Comparison of ENCODE assay signal across 8 cellular contexts in genomic region chrX:152904151-152905080, GRCh38. TPM values are rescaled to one million over a fixed set of nuclear protein-coding genes. Genes with fewer than 3 reads are reported as not detected.
DNase-seq lines count a peak whose midpoint lies in the region; ATAC-seq and TF ChIP-seq lines count a peak whose summit lies in the region.
"Had no signal": no experiment of that assay in that cellular context is flagged by ENCODE, and none has a peak within 500 bp of the region (broad histone marks: within the 10 kb centered on the region; RNA-seq: fewer than 3 reads in every experiment).

No MANE protein-coding gene starts in this region.

- peaks cover 17% of the 10 kb centered on the region; the same call in 1 of the 2 replicates for H3K4me1 ChIP-seq in HUES48 (ENCODE audit: control insufficient read depth, insufficient read depth, low read length)

- no peak overlapping the region for H2AFZ ChIP-seq in SU-DHL-6 (ENCODE audit: low read depth, low read length, severe bottlenecking)

- H3K4me1 Mint-ChIP-seq in MCF 10A (ENCODE audit: insufficient read depth, unreplicated experiment) = no peaks in the 10 kb centered on the region
- H3K4me1 Mint-ChIP-seq: activated naive CD4-positive, alpha-beta T cell treated with anti-CD3 and anti-CD28 coated beads, Interleukin-2, amount 50 U/mL, for 24 hours had no signal

- no peak overlapping the region for H3K4me2 ChIP-seq in SU-DHL-6 (ENCODE audit: low read depth, low read length, poor library complexity, severe bottlenecking)

- ATAC-seq in left colon = peak; percentile 68

- H3K27me3 Mint-ChIP-seq in MCF 10A (ENCODE audit: insufficient read depth, unreplicated experiment) = no peaks in the 10 kb centered on the region
- H3K27me3 Mint-ChIP-seq: activated naive CD4-positive, alpha-beta T cell treated with anti-CD3 and anti-CD28 coated beads, Interleukin-2, amount 50 U/mL, for 24 hours had no signal

- no peak overlapping the region for H3K27ac Mint-ChIP-seq in MCF 10A (ENCODE audit: low read depth, unreplicated experiment)
- H3K27ac Mint-ChIP-seq: activated naive CD4-positive, alpha-beta T cell treated with anti-CD3 and anti-CD28 coated beads, Interleukin-2, amount 50 U/mL, for 24 hours had no signal

- H3K4me3 ChIP-seq in HUES48 (ENCODE audit: low read depth, low read length) (peak overlapping the region; percentile 25), SU-DHL-6 (ENCODE audit: insufficient read depth, low read length, poor library complexity, severe bottlenecking) (no peak overlapping the region)

- H3K9me3 Mint-ChIP-seq in MCF 10A (ENCODE audit: unreplicated experiment) = no peaks in the 10 kb centered on the region
- H3K9me3 Mint-ChIP-seq: activated naive CD4-positive, alpha-beta T cell treated with anti-CD3 and anti-CD28 coated beads, Interleukin-2, amount 50 U/mL, for 24 hours had no signal

- H3K4me3 Mint-ChIP-seq in MCF 10A (ENCODE audit: unreplicated experiment) = no peak overlapping the region
- H3K4me3 Mint-ChIP-seq: activated naive CD4-positive, alpha-beta T cell treated with anti-CD3 and anti-CD28 coated beads, Interleukin-2, amount 50 U/mL, for 24 hours had no signal

- CTCF ChIA-PET in MCF 10A (lab: Yijun Ruan, JAX) = interaction anchor here (0.8 to 3.2 kb wide), 7 partner anchors 10 to 803 kb away, joined by 3 to 20 read pairs (median 4); no protein-coding TSS in a partner anchor

- POLR2A ChIA-PET in MCF 10A (lab: Yijun Ruan, JAX) = no interaction called here

- no peaks in the 10 kb centered on the region for H3K9me2 ChIP-seq in SU-DHL-6 (replicated peaks; ENCODE audit: insufficient read depth, low read length)

- no peaks in the 10 kb centered on the region for H3F3A ChIP-seq in SU-DHL-6 (ENCODE audit: insufficient read depth)

- no peaks in the 10 kb centered on the region for H3K36me3 Mint-ChIP-seq in MCF 10A (ENCODE audit: insufficient read depth, unreplicated experiment)
- H3K36me3 Mint-ChIP-seq: activated naive CD4-positive, alpha-beta T cell treated with anti-CD3 and anti-CD28 coated beads, Interleukin-2, amount 50 U/mL, for 24 hours had no signal

- peak; percentile 30 for TF ChIP-seq CTCF in SU-DHL-6 (IDR thresholded peaks at IDR 0.05; ENCODE audit: insufficient read depth, low read length, poor library complexity, severe bottlenecking)
- peak; percentile 68 for TF ChIP-seq CTCF in MCF 10A (IDR thresholded peaks at IDR 0.05; ENCODE audit: unreplicated experiment)

- no TSS peak for BruUV-seq in MCF 10A (replicated peaks; lab: Mats Ljungman, UMichigan)

- intact Hi-C loops in MCF 10A (cut with micrococcal nuclease) (loop anchor here (1.0 kb wide), 1 partner anchor 22 kb away; no protein-coding TSS in a partner anchor), left colon (cut with DNase I, micrococcal nuclease) (no loop called here)

- peaks cover 41% of the 10 kb centered on the region for H3K9me3 ChIP-seq in HUES48 (ENCODE audit: control insufficient read depth, insufficient read depth, low read length)
- no peaks in the 10 kb centered on the region for H3K9me3 ChIP-seq in SU-DHL-6 (ENCODE audit: insufficient read depth, low read length)

- H3K27me3 ChIP-seq in HUES48 (ENCODE audit: control insufficient read depth, insufficient read depth, low read length) (no peaks in the 10 kb centered on the region), SU-DHL-6 (ENCODE audit: low read length) (no peaks in the 10 kb centered on the region)

- peak overlapping the region; percentile 52 for H3K27ac ChIP-seq in HUES48 (ENCODE audit: low read depth, low read length)
- H3K27ac ChIP-seq in SU-DHL-6 (ENCODE audit: low read depth, low read length) = no peak overlapping the region

- H3K9ac ChIP-seq in HUES48 (ENCODE audit: low read depth, low read length) (no peak overlapping the region), SU-DHL-6 (ENCODE audit: low read length) (no peak overlapping the region)

- H3K79me2 ChIP-seq in SU-DHL-6 (ENCODE audit: insufficient read depth, low read length) = no peaks in the 10 kb centered on the region

- H3K36me3 ChIP-seq in HUES48 (ENCODE audit: control insufficient read depth, insufficient read depth, low read length) = no peaks in the 10 kb centered on the region
- no peaks in the 10 kb centered on the region for H3K36me3 ChIP-seq in SU-DHL-6 (ENCODE audit: low read length)

- peak; percentile 12 for DNase-seq in GM04504 (ENCODE audit: low read depth)
- peak; percentile 60 for DNase-seq in MCF 10A (ENCODE audit: unreplicated experiment)
- peak in 1 of 2 donors; percentile 56 for DNase-seq in left colon
- peak; percentile 3 to 17 for DNase-seq in stimulated activated CD8-positive, alpha-beta memory T cell treated with anti-CD3 and anti-CD28 coated beads, Interleukin-7, amount 100 ng/mL, for 4 hours (ENCODE audit: low read depth in 2 of 2)
- DNase-seq in NCI-H1930 (lab: John Stamatoyannopoulos, UW) = no peak

- no peaks in the 10 kb centered on the region for H4K20me1 ChIP-seq in SU-DHL-6 (ENCODE audit: low read depth, low read length)

RNA-seq across cellular contexts. Expression of gene ZNF185, which starts 6.5 kb away (rescaled TPM):
- total RNA-seq in MCF 10A (2022) (14.2 and 17.8 TPM in 2 replicates), left colon (1 to 10 TPM; 4.0 to 4.6 TPM)

Comparison
In these comparisons a context has a peak if more than half of its experiments do, and no peak if none do; other contexts are left out.
1. DNase-seq: peak in GM04504 (single experiment), MCF 10A (single experiment) and stimulated activated CD8-positive, alpha-beta memory T cell treated with anti-CD3 and anti-CD28 coated beads, Interleukin-7, amount 100 ng/mL, for 4 hours (2 of 2); none in NCI-H1930 (0 of 2).